ENCODE assay signal across 25 cellular contexts in the genomic region with DNA sequence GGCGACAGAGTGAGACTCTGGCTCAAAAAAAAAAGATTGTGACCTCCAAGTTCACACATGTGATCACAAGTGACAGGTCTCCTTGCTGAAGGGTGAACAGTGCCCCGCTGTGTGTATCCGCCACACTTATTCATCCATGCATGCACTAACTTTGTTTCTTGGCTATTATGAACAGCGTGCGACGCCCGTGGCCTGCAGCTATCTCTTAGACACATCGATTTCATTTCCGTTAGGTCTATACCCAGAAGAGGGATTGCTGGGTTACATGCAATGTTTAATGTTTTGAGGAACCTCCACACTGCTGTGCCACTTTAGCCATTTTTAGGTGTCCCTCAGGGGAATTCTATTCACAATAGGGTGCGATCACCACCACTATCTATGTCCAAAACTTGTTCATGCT. TPM values are rescaled to one million over a fixed set of nuclear protein-coding genes. Genes with fewer than 3 reads are reported as not detected.
A peak's percentile ranks its signal among the peaks of the same experiment; 100 is the strongest.
DNase-seq lines count a peak whose midpoint lies in the region; ATAC-seq, FAIRE-seq and TF ChIP-seq lines count a peak whose summit lies in the region.
"Had no signal": no experiment of that assay in that cellular context is flagged by ENCODE, and none has a peak within 500 bp of the region (broad histone marks: within the 10 kb centered on the region; RNA-seq: fewer than 3 reads in every experiment).

No MANE protein-coding gene starts in this region.

- TF ChIP-seq CTCF in K562 (IDR thresholded peaks at IDR 0.05 in 2 of 3, conservative IDR thresholded peaks at IDR 0.05 in 1 of 3; ENCODE audit: insufficient read depth in 2 of 3, low read depth in 1 of 3, low read length in 3 of 3) (no peak), upper lobe of left lung (IDR thresholded peaks at IDR 0.05) (no peak), dorsolateral prefrontal cortex (IDR thresholded peaks at IDR 0.05 in 54 of 56, conservative IDR thresholded peaks at IDR 0.05 in 2 of 56; ENCODE audit: low read depth in 1 of 56, partially characterized antibody in 56 of 56) (no peak)

- H3K9me3 ChIP-seq in K562 (replicated peaks; ENCODE audit: control insufficient read depth, insufficient read depth, low read depth, low read length) (no peaks in the 10 kb centered on the region), upper lobe of left lung (no peaks in the 10 kb centered on the region)
- H3K9me3 ChIP-seq: Peyer's patch, tibial nerve had no signal

- H3K9ac ChIP-seq in K562 (ENCODE audit: insufficient read depth in 1 of 2, low read depth in 2 of 2, low read length in 2 of 2): no peak overlapping the region

- TF ChIP-seq POLR2A in GM12891 (IDR thresholded peaks at IDR 0.05; ENCODE audit: low read depth, low read length): no peak
- no peak for TF ChIP-seq POLR2A in K562 (conservative IDR thresholded peaks at IDR 0.05)
- no peak for TF ChIP-seq POLR2A in upper lobe of left lung (IDR thresholded peaks at IDR 0.05)

- H4K20me1 ChIP-seq in K562 (replicated peaks; ENCODE audit: control insufficient read depth, insufficient read depth, low read length): no peaks in the 10 kb centered on the region

- BruUV-seq in K562 (replicated peaks; lab: Mats Ljungman, UMichigan): no TSS peak

- H3K27me3 ChIP-seq in K562 (ENCODE audit: control insufficient read depth in 2 of 2, insufficient read depth in 2 of 2, low read length in 2 of 2) (no peaks in the 10 kb centered on the region), upper lobe of left lung (peaks cover 0 to 5% (median 0%) of the 10 kb centered on the region in 4 donors), dorsolateral prefrontal cortex (peaks cover 0 to 5% (median 0%) of the 10 kb centered on the region in 45 donors)

- H3K4me1 ChIP-seq in K562 (replicated peaks in 1 of 2; ENCODE audit: control insufficient read depth in 2 of 2, insufficient read depth in 2 of 2, low read length in 2 of 2): peaks cover 22 to 45% of the 10 kb centered on the region in 2 experiments
- H3K4me1 ChIP-seq in upper lobe of left lung: peaks cover 18 to 63% (median 37%) of the 10 kb centered on the region in 4 donors

- H3K79me2 ChIP-seq in K562 (ENCODE audit: control insufficient read depth, insufficient read depth, low read length): peaks cover 17% of the 10 kb centered on the region

- CTCF ChIA-PET in K562 (lab: Yijun Ruan, JAX; ENCODE audit: low intra/inter-chr PET ratio): no interaction called here

- H2AFZ ChIP-seq in K562 (ENCODE audit: low read depth, low read length): peak overlapping the region; percentile 42; the same call in 1 of the 2 replicates

- no peak for ATAC-seq in K562
- ATAC-seq in upper lobe of left lung (ENCODE audit: low FRiP score in 2 of 2): no peak
- no peak for ATAC-seq in HG02623 (IDR thresholded peaks at IDR 0.05; ENCODE audit: unreplicated experiment)
- ATAC-seq: left ventricle myocardium superior had no signal

- no peak for TF ChIP-seq EP300 in K562 (IDR thresholded peaks at IDR 0.05; ENCODE audit: low read length)
- no peak for TF ChIP-seq EP300 in upper lobe of left lung (IDR thresholded peaks at IDR 0.05)

- no peak for TF ChIP-seq RAD21 in K562 (CRISPR knock-in tag; conservative IDR thresholded peaks at IDR 0.05 in 1 of 2, IDR thresholded peaks at IDR 0.05 in 1 of 2)

- peak; percentile 67 for FAIRE-seq in GM12891 (lab: Jason Lieb, UNC)
- no peak for FAIRE-seq in K562 (lab: Jason Lieb, UNC)

- intact Hi-C loops in K562 (cut with micrococcal nuclease) (no loop called here), dorsolateral prefrontal cortex (cut with DNase I) (no loop called here)

- H3K36me3 ChIP-seq in K562 (ENCODE audit: control insufficient read depth, insufficient read depth, low read length) (no peaks in the 10 kb centered on the region), upper lobe of left lung (no peaks in the 10 kb centered on the region)
- H3K36me3 ChIP-seq: Peyer's patch, tibial nerve had no signal

- H3K4me3 ChIP-seq in K562 (no peak overlapping the region), upper lobe of left lung (no peak overlapping the region), dorsolateral prefrontal cortex (no peak overlapping the region)
- H3K4me3 ChIP-seq: coronary artery, Peyer's patch, tibial nerve had no signal

- POLR2A ChIA-PET in K562 (lab: Yijun Ruan, JAX): no interaction called here

- H3K9me1 ChIP-seq in K562 (ENCODE audit: control insufficient read depth, insufficient read depth, low read length): no peaks in the 10 kb centered on the region

- in situ Hi-C loops in K562 (cut with MboI): no loop called here

- H3K27ac ChIP-seq in K562 (ENCODE audit: extremely low read depth, low read depth, low read length): no peak overlapping the region
- H3K27ac ChIP-seq in upper lobe of left lung: peak overlapping the region in 3 of 4 donors; percentile 65 to 91 (median 87)
- H3K27ac ChIP-seq in dorsolateral prefrontal cortex: no peak overlapping the region
- H3K27ac ChIP-seq: C4-2B, coronary artery, Peyer's patch, tibial nerve had no signal

- DNase-seq in GM12891 (ENCODE audit: insufficient read length, low spot score) (no peak), MV-4-11 (lab: John Stamatoyannopoulos, UW) (peak; percentile 41), K562 (ENCODE audit: extremely low read depth in 1 of 4, low spot score in 3 of 4) (no peak), upper lobe of left lung (no peak), NCI-H82 (lab: John Stamatoyannopoulos, UW) (no peak), dorsolateral prefrontal cortex (no peak)
- DNase-seq: activated CD4-positive, alpha-beta memory T cell treated with anti-CD3 and anti-CD28 coated beads, Interleukin-2, amount 10 ng/mL, durations not matched to agents 7 days and 5 days; activated CD4-positive, alpha-beta T cell treated with anti-CD3 and anti-CD28 coated beads for 1 hour; activated CD8-positive, alpha-beta memory T cell treated with anti-CD3 and anti-CD28 coated beads, Interleukin-2, amount 50 U/mL, for 48 hours; activated naive CD4-positive, alpha-beta T cell treated with anti-CD3 and anti-CD28 coated beads for 36 hours; Calu3; caudate nucleus; DMS79 treated with DMSO at 0.1 percent for 48 hours; effector memory CD4-positive, alpha-beta T cell; glutamatergic neuron; H7; islet precursor cell; left ventricle myocardium superior; NCI-H2107; Peyer's patch; stimulated activated CD4-positive, alpha-beta T cell treated with anti-CD3 and anti-CD28 coated beads, Interleukin-4, amount 100 ng/mL, for 24 hours had no signal

- no peak overlapping the region; the same call in 1 of the 2 replicates for H3K4me2 ChIP-seq in K562 (ENCODE audit: insufficient read depth, low read length)

- 52% methylated on average over 10 of the region's 10 CpGs for WGBS in K562 (ENCODE audit: insufficient coverage, low coverage, missing lambda C conversion rate)
- 62 to 71% methylated on average over 10 of the region's 10 CpGs for WGBS in upper lobe of left lung, 2 donors

TF ChIP-seq in GM12891, 5 proteins besides CTCF, POLR2A, EP300 and RAD21 (continues in another document):
- no peak for TF ChIP-seq POLR2AphosphoS5 (IDR thresholded peaks at IDR 0.05; ENCODE audit: low read depth, low read length)

RNA-seq across cellular contexts. Expression of gene EGFL7, which starts 12.1 kb away (rescaled TPM):
- polyA plus RNA-seq in GM12891 (2012; ENCODE audit: low read depth, missing spikeins): 0.09 TPM
- 149 and 838 TPM in 2 replicates for total RNA-seq in K562 (2011; cell fraction: chromatin; rRNA removed; ENCODE audit: low replicate concordance)
- 1,169 and 1,462 TPM in 2 replicates for total RNA-seq in K562 (2011; cell fraction: nucleolus; rRNA removed)
- 493 and 520 TPM in 2 replicates for total RNA-seq in K562 (2011; cell fraction: nucleoplasm; rRNA removed)
- total RNA-seq in K562 (2014; rRNA removed) (217 and 294 TPM in 2 replicates), K562 (2014; rRNA removed; fragmentation: Illumina TruSeq; extraction: Trizol) (6.6 and 10.2 TPM in 2 replicates), K562 (2015; rRNA removed; fragmentation: Illumina TruSeq; extraction: Trizol) (55.3 and 55.5 TPM in 2 replicates), K562 (2021) (213 and 225 TPM in 2 replicates), upper lobe of left lung (100 to 1,000 TPM in 5 of 6 donors, 10 to 100 TPM in 1; 77.9 to 321 (median 165) TPM), dorsolateral prefrontal cortex (100 to 1,000 TPM in 13 of 120 experiments, 10 to 100 TPM in 107; 43.0 to 145 (median 80.4) TPM)
- polyA plus RNA-seq in K562 (2011; rRNA removed) (220 and 305 TPM in 2 replicates), K562 (2014; fragmentation: Illumina TruSeq; extraction: Trizol) (16.3 and 110 TPM in 2 replicates), K562 (2014; fragmentation: Nextera tagmentation; extraction: Ambion mirVana) (10 to 100 TPM in 1 of 2 experiments, 1 to 10 TPM in 1; 1.5 to 10.9 TPM), K562 (2014; rRNA removed) (286 and 294 TPM in 2 replicates)
- 390 and 1,175 TPM in 2 replicates for polyA plus RNA-seq in K562 (2011; cell fraction: cytosol; rRNA removed)
- polyA plus RNA-seq in K562 (2011; cell fraction: nucleus; rRNA removed): 1,734 and 4,262 TPM in 2 replicates
- polyA plus RNA-seq in K562 (2012): 148 and 194 TPM in 2 replicates
- 33.5 and 52.0 TPM in 2 replicates for polyA minus RNA-seq in K562 (2011; rRNA and poly(A)+ RNA removed)
- polyA minus RNA-seq in K562 (2011; cell fraction: cytosol; rRNA and poly(A)+ RNA removed): 222 and 294 TPM in 2 replicates
- polyA minus RNA-seq in K562 (2011; cell fraction: nucleus; rRNA and poly(A)+ RNA removed): 630 and 998 TPM in 2 replicates

RNA-seq across cellular contexts. Expression of gene AGPAT2, which starts 36.6 kb away (rescaled TPM):
- 5.1 TPM for polyA plus RNA-seq in GM12891 (2012; ENCODE audit: low read depth, missing spikeins)
- 18.6 and 52.7 TPM in 2 replicates for total RNA-seq in K562 (2011; cell fraction: chromatin; rRNA removed; ENCODE audit: low replicate concordance)
- total RNA-seq in K562 (2011; cell fraction: nucleolus; rRNA removed): 77.5 and 84.7 TPM in 2 replicates
- 39.6 and 45.3 TPM in 2 replicates for total RNA-seq in K562 (2011; cell fraction: nucleoplasm; rRNA removed)
- 45.5 and 56.5 TPM in 2 replicates for total RNA-seq in K562 (2014; rRNA removed)
- 7.2 and 8.5 TPM in 2 replicates for total RNA-seq in K562 (2014; rRNA removed; fragmentation: Illumina TruSeq; extraction: Trizol)
- 27.7 and 31.8 TPM in 2 replicates for total RNA-seq in K562 (2015; rRNA removed; fragmentation: Illumina TruSeq; extraction: Trizol)
- total RNA-seq in K562 (2021): 52.6 and 54.5 TPM in 2 replicates
- polyA plus RNA-seq in K562 (2011; rRNA removed): 17.3 and 25.4 TPM in 2 replicates
- 37.8 and 64.3 TPM in 2 replicates for polyA plus RNA-seq in K562 (2011; cell fraction: cytosol; rRNA removed)
- 26.1 and 33.3 TPM in 2 replicates for polyA plus RNA-seq in K562 (2011; cell fraction: nucleus; rRNA removed)
- polyA plus RNA-seq in K562 (2012): 34.3 and 52.5 TPM in 2 replicates
- 23.9 and 38.6 TPM in 2 replicates for polyA plus RNA-seq in K562 (2014; fragmentation: Illumina TruSeq; extraction: Trizol)
- polyA plus RNA-seq in K562 (2014; fragmentation: Nextera tagmentation; extraction: Ambion mirVana): under 1 TPM; 0.13 to 0.45 TPM
- 47.1 and 51.9 TPM in 2 replicates for polyA plus RNA-seq in K562 (2014; rRNA removed)
- polyA minus RNA-seq in K562 (2011; rRNA and poly(A)+ RNA removed): 10.0 and 12.2 TPM in 2 replicates
- polyA minus RNA-seq in K562 (2011; cell fraction: cytosol; rRNA and poly(A)+ RNA removed): 19.5 and 23.0 TPM in 2 replicates
- 21.4 and 30.0 TPM in 2 replicates for polyA minus RNA-seq in K562 (2011; cell fraction: nucleus; rRNA and poly(A)+ RNA removed)
- 100 to 1,000 TPM in 5 of 6 donors, 10 to 100 TPM in 1; 70.2 to 242 (median 140) TPM for total RNA-seq in upper lobe of left lung
- total RNA-seq in dorsolateral prefrontal cortex: 10 to 100 TPM in 91 of 120 experiments, 1 to 10 TPM in 29; 4.1 to 18.0 (median 11.6) TPM

Comparison
In these comparisons a context has a peak if more than half of its experiments do, and no peak if none do; other contexts are left out.
1. H3K27ac ChIP-seq: peak in upper lobe of left lung (3 of 4); none in K562 (single experiment) and dorsolateral prefrontal cortex (0 of 59).